17 cellular contexts compared by ENCODE assay signal in the genomic region with DNA sequence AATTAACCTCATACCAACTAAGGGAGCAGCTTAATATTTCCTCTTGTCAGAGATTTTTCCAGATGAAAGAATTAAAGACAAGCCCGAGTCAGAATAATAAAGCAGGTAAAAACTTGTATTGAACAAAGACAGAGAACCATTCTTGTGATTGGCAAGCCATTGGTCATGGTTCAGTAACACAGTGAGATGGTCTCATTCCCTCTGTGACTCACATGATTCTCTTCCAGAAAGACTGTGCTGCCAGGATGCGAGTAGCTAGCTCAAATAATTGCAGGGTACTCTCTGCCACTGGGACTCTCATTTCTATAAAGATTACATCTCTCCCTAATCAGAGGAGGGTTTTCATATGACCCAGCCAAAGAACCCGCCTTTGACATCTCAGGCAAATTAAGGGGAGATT.
DNase-seq lines count a peak whose midpoint lies in the region; ATAC-seq and TF ChIP-seq lines count a peak whose summit lies in the region.
"Had no signal": no experiment of that assay in that cellular context is flagged by ENCODE, and none has a peak within 500 bp of the region (broad histone marks: within the 10 kb centered on the region; RNA-seq: fewer than 3 reads in every experiment).

No MANE protein-coding gene starts in this region.

- POLR2A ChIA-PET in Panc1 (lab: Charles Lee), result interaction anchor here (0.6 kb wide), 1 partner anchor 16 kb away, joined by 3 read pairs; no protein-coding TSS in a partner anchor

- no TSS peak for BruUV-seq in Panc1 (replicated peaks; lab: Mats Ljungman, UMichigan)

- intact Hi-C loops in Panc1 (cut with micrococcal nuclease; ENCODE audit: unreplicated experiment) (no loop called here), head of caudate nucleus (cut with DNase I) (no loop called here)

- no peak for ATAC-seq in Panc1
- ATAC-seq in foreskin keratinocyte, result peak; percentile 76
- no peak for ATAC-seq in HG02759 (IDR thresholded peaks at IDR 0.05; ENCODE audit: unreplicated experiment)
- ATAC-seq in GM18870 (IDR thresholded peaks at IDR 0.05; ENCODE audit: unreplicated experiment), result no peak
- ATAC-seq: activated CD8-positive, alpha-beta T cell treated with anti-CD3 and anti-CD28 coated beads, Interleukin-2, amount 10 ng/mL, durations not matched to agents 7 days and 5 days; Right ventricle myocardium inferior had no signal

- H3K4me3 ChIP-seq in Panc1 (ENCODE audit: low read depth in 2 of 2, low read length in 2 of 2), result no peak overlapping the region
- H3K4me3 ChIP-seq: cardiac muscle cell, neural progenitor cell had no signal

- H3K27me3 ChIP-seq in Panc1 (ENCODE audit: control insufficient read depth, insufficient read depth, low read length) (no peaks in the 10 kb centered on the region), foreskin keratinocyte (no peaks in the 10 kb centered on the region)
- H3K27me3 ChIP-seq: cardiac muscle cell, neural progenitor cell had no signal

- H3K4me1 ChIP-seq in Panc1 (ENCODE audit: control insufficient read depth, insufficient read depth, low read length) (peaks cover 26% of the 10 kb centered on the region), foreskin keratinocyte (peaks cover 58% of the 10 kb centered on the region)
- H3K4me1 ChIP-seq: neural progenitor cell had no signal

- peaks cover 12% of the 10 kb centered on the region; the same call in 1 of the 2 replicates for H3K9me3 ChIP-seq in Panc1 (ENCODE audit: control insufficient read depth, insufficient read depth, low read depth, low read length)

- peak; percentile 1 for DNase-seq in COR-L47 (lab: John Stamatoyannopoulos, UW)
- peak; percentile 52 for DNase-seq in HT1080 (ENCODE audit: low read depth)
- no peak for DNase-seq in Panc1 (ENCODE audit: low read depth, low spot score)
- peak; percentile 93 to 97 for DNase-seq in foreskin keratinocyte
- DNase-seq in NCI-H128 (lab: John Stamatoyannopoulos, UW; ENCODE audit: unreplicated experiment), result no peak
- DNase-seq in head of caudate nucleus, result no peak
- DNase-seq: activated CD8-positive, alpha-beta T cell treated with anti-CD3 and anti-CD28 coated beads, Interleukin-2, amount 10 ng/mL, durations not matched to agents 7 days and 5 days; activated gamma-delta T cell; CD4-positive, alpha-beta T cell; KBM-7; NCI-H524; T1000 had no signal

- TF ChIP-seq CTCF in Panc1 (IDR thresholded peaks at IDR 0.05), result no peak
- no peak for TF ChIP-seq CTCF in foreskin keratinocyte (conservative IDR thresholded peaks at IDR 0.05)

- in situ Hi-C loops in Panc1 (cut with HindIII; ENCODE audit: low pct_unique_long_range_greater_than_20kb, low sequenced_read_pairs), result no loop called here

- H3K27ac ChIP-seq in Panc1 (ENCODE audit: low read length), result peak overlapping the region; percentile 92
- H3K27ac ChIP-seq in foreskin keratinocyte, result peak overlapping the region; percentile 86
- H3K27ac ChIP-seq: cardiac muscle cell, neural progenitor cell had no signal

- CTCF ChIA-PET in Panc1 (lab: Charles Lee), result no interaction called here

- no peaks in the 10 kb centered on the region for H3K36me3 ChIP-seq in Panc1 (ENCODE audit: control insufficient read depth, insufficient read depth, low read length)
- H3K36me3 ChIP-seq: cardiac muscle cell, neural progenitor cell had no signal

Comparison
In these comparisons a context has a peak if more than half of its experiments do, and no peak if none do; other contexts are left out.
1. DNase-seq: peak in COR-L47 (single experiment), HT1080 (single experiment) and foreskin keratinocyte (2 of 2); none in Panc1 (single experiment), NCI-H128 (single experiment) and head of caudate nucleus (0 of 42).